In genomic region chr5:154756203-154756870, GRCh38 we compare ENCODE assay signal across 8 cellular contexts. TPM values are rescaled to one million over a fixed set of nuclear protein-coding genes. Genes with fewer than 3 reads are reported as not detected.
DNase-seq lines count a peak whose midpoint lies in the region; TF ChIP-seq lines count a peak whose summit lies in the region.

No MANE protein-coding gene starts in this region.

- H3K27ac Mint-ChIP-seq in endothelial cell (ENCODE audit: unreplicated experiment) = peak overlapping the region; percentile 79

- H4K20me1 ChIP-seq in BLaER1 treated with 17β-estradiol and CSF1 and Interleukin-3, amounts not matched to agents 10 nM and 100 nM = peaks cover 42 to 57% (median 49%) of the 10 kb centered on the region in 11 experiments
- H4K20me1 ChIP-seq in KMS-11 (ENCODE audit: insufficient read depth) = peaks cover 35% of the 10 kb centered on the region

- H3K27me3 ChIP-seq in BLaER1 treated with 17β-estradiol and CSF1 and Interleukin-3, amounts not matched to agents 10 nM and 100 nM = no peaks in the 10 kb centered on the region
- no peaks in the 10 kb centered on the region for H3K27me3 ChIP-seq in KMS-11 (ENCODE audit: insufficient read depth, low read depth)
- H3K27me3 ChIP-seq in suprapubic skin = no peaks in the 10 kb centered on the region

- H3K4me1 ChIP-seq in BLaER1 treated with 17β-estradiol and CSF1 and Interleukin-3, amounts not matched to agents 10 nM and 100 nM = peaks cover 49 to 55% (median 52%) of the 10 kb centered on the region in 10 experiments
- H3K4me1 ChIP-seq in KMS-11 (ENCODE audit: low read depth, poor library complexity, severe bottlenecking) (peaks cover 49% of the 10 kb centered on the region), suprapubic skin (peaks cover 59% of the 10 kb centered on the region)

- H3K4me3 ChIP-seq in BLaER1 treated with 17β-estradiol and CSF1 and Interleukin-3, amounts not matched to agents 10 nM and 100 nM = peak overlapping the region; percentile 92 to 100 (median 99)
- H3K4me3 ChIP-seq in KMS-11 (IDR thresholded peaks at IDR 0.05; ENCODE audit: insufficient read depth, low read depth, low read length) (no peak overlapping the region), suprapubic skin (peak overlapping the region; percentile 100)

- peak in 2 of 3 experiments; percentile 27 to 33 for DNase-seq in activated CD8-positive, alpha-beta memory T cell treated with anti-CD3 and anti-CD28 coated beads for 48 hours (ENCODE audit: low read depth in 2 of 3, low spot score in 2 of 3)
- peak; percentile 56 for DNase-seq in endothelial cell (ENCODE audit: low spot score)
- peak; percentile 40 for DNase-seq in myocyte (ENCODE audit: low read depth)
- peak; percentile 75 to 81 for DNase-seq in suprapubic skin (ENCODE audit: low spot score in 2 of 2)
- DNase-seq in iPS-NIHi11 (ENCODE audit: low spot score) = no peak
- DNase-seq in GM19240 (ENCODE audit: insufficient read length, low spot score) = no peak

- H3K9me3 ChIP-seq in BLaER1 treated with 17β-estradiol and CSF1 and Interleukin-3, amounts not matched to agents 10 nM and 100 nM (replicated peaks in 1 of 11) = no peaks in the 10 kb centered on the region
- H3K9me3 ChIP-seq in suprapubic skin = no peaks in the 10 kb centered on the region

- H3K36me3 Mint-ChIP-seq in endothelial cell (ENCODE audit: low read depth, unreplicated experiment) = peaks cover 4% of the 10 kb centered on the region

- H3K27me3 Mint-ChIP-seq in endothelial cell (ENCODE audit: unreplicated experiment) = peaks cover 14% of the 10 kb centered on the region

- TF ChIP-seq EP300 in suprapubic skin (IDR thresholded peaks at IDR 0.05) = no peak

- H3K79me2 ChIP-seq in KMS-11 (ENCODE audit: insufficient read depth, low read depth) = peaks cover 63% of the 10 kb centered on the region

- H3K9me3 Mint-ChIP-seq in endothelial cell (ENCODE audit: unreplicated experiment) = no peaks in the 10 kb centered on the region

- H3K4me2 ChIP-seq in BLaER1 treated with 17β-estradiol and CSF1 and Interleukin-3, amounts not matched to agents 10 nM and 100 nM = peak overlapping the region; percentile 57 to 96 (median 84)
- peak overlapping the region; percentile 39; the same call in 1 of the 2 replicates for H3K4me2 ChIP-seq in KMS-11

- peaks cover 35% of the 10 kb centered on the region for H3K4me1 Mint-ChIP-seq in endothelial cell (ENCODE audit: unreplicated experiment)

- no peak for TF ChIP-seq CTCF in KMS-11 (conservative IDR thresholded peaks at IDR 0.05; ENCODE audit: low read depth, low read length)
- no peak for TF ChIP-seq CTCF in endothelial cell (IDR thresholded peaks at IDR 0.05; ENCODE audit: unreplicated experiment)
- no peak for TF ChIP-seq CTCF in suprapubic skin (IDR thresholded peaks at IDR 0.05)

- peak overlapping the region; percentile 95 to 100 (median 99) for H3K9ac ChIP-seq in BLaER1 treated with 17β-estradiol and CSF1 and Interleukin-3, amounts not matched to agents 10 nM and 100 nM
- H3K9ac ChIP-seq in KMS-11 = peak overlapping the region; percentile 95

- H3K36me3 ChIP-seq in BLaER1 treated with 17β-estradiol and CSF1 and Interleukin-3, amounts not matched to agents 10 nM and 100 nM = peaks cover 0 to 7% (median 3%) of the 10 kb centered on the region in 11 experiments; a peak in 7 of 22 replicates
- H3K36me3 ChIP-seq in KMS-11 (ENCODE audit: insufficient read depth) (no peaks in the 10 kb centered on the region), suprapubic skin (no peaks in the 10 kb centered on the region)

- peak overlapping the region; percentile 86 to 99 (median 97) for H3K27ac ChIP-seq in BLaER1 treated with 17β-estradiol and CSF1 and Interleukin-3, amounts not matched to agents 10 nM and 100 nM
- H3K27ac ChIP-seq in KMS-11 (peak overlapping the region; percentile 86), suprapubic skin (peak overlapping the region; percentile 99)

- 1% methylated on average over 15 of the region's 48 CpGs for WGBS in suprapubic skin

- peak overlapping the region; percentile 98 for H3K4me3 Mint-ChIP-seq in endothelial cell (ENCODE audit: unreplicated experiment)

- H2AFZ ChIP-seq in KMS-11 (ENCODE audit: low read depth) = no peak overlapping the region

- TF ChIP-seq POLR2A in suprapubic skin (IDR thresholded peaks at IDR 0.05) = no peak

RNA-seq across cellular contexts. Expression of gene LARP1, which starts 1.2 kb away (rescaled TPM):
- total RNA-seq in endothelial cell (ENCODE audit: unreplicated experiment) (198 TPM), myocyte (85.2 and 96.8 TPM in 2 replicates), suprapubic skin (100 to 1,000 TPM in 3 of 4 donors, 10 to 100 TPM in 1; 98.5 to 127 (median 110) TPM)
- 98.0 TPM for polyA plus RNA-seq in myocyte (2012)

Comparison
In these comparisons a context has a peak if more than half of its experiments do, and no peak if none do; other contexts are left out.
1. DNase-seq: peak in activated CD8-positive, alpha-beta memory T cell treated with anti-CD3 and anti-CD28 coated beads for 48 hours (2 of 3), endothelial cell (single experiment), myocyte (single experiment) and suprapubic skin (2 of 2); none in iPS-NIHi11 (single experiment) and GM19240 (single experiment).
2. Peak in every context shown above with its lines, with median percentiles within 50 percentile points of each other: H3K27ac ChIP-seq.